In genomic region chr11:70334351-70334995, GRCh38 we compare ENCODE assay signal across 18 cellular contexts.
DNase-seq lines count a peak whose midpoint lies in the region; ATAC-seq, FAIRE-seq and TF ChIP-seq lines count a peak whose summit lies in the region.
"Had no signal": no experiment of that assay in that cellular context is flagged by ENCODE, and none has a peak within 500 bp of the region (broad histone marks: within the 10 kb centered on the region; RNA-seq: fewer than 3 reads in every experiment).

No MANE protein-coding gene starts in this region.

- no peaks in the 10 kb centered on the region for H3K4me1 ChIP-seq in GM23338 (ENCODE audit: insufficient read depth)
- peaks cover 0 to 10% (median 0%) of the 10 kb centered on the region in 9 donors for H3K4me1 ChIP-seq in heart right ventricle
- no peaks in the 10 kb centered on the region for H3K4me1 ChIP-seq in small intestine (ENCODE audit: control insufficient read depth in 2 of 2, insufficient read depth in 1 of 2, low read depth in 1 of 2, low read length in 1 of 2)
- H3K4me1 ChIP-seq: BE2C, Caco-2 had no signal

- no peaks in the 10 kb centered on the region for H3K4me1 Mint-ChIP-seq in GM23338
- H3K4me1 Mint-ChIP-seq in brain = no peaks in the 10 kb centered on the region
- no peaks in the 10 kb centered on the region for H3K4me1 Mint-ChIP-seq in activated CD4-positive, alpha-beta memory T cell treated with anti-CD3 and anti-CD28 coated beads for 36 hours (ENCODE audit: low read depth)

- H3K9me3 Mint-ChIP-seq in GM23338 = no peaks in the 10 kb centered on the region
- H3K9me3 Mint-ChIP-seq in brain = no peaks in the 10 kb centered on the region
- H3K9me3 Mint-ChIP-seq in activated CD4-positive, alpha-beta memory T cell treated with anti-CD3 and anti-CD28 coated beads for 36 hours = no peaks in the 10 kb centered on the region
- H3K9me3 Mint-ChIP-seq: CD8-positive, alpha-beta T cell had no signal

- POLR2A ChIA-PET in activated CD4-positive, alpha-beta memory T cell treated with anti-CD3 and anti-CD28 coated beads for 36 hours (lab: Charles Lee) = no interaction called here

- no peak overlapping the region for H2AFZ ChIP-seq in GM23338

- FAIRE-seq in small intestine (lab: Jason Lieb, UNC) = no peak
- FAIRE-seq: A204.1, GM12892, GM19239 had no signal

- no peaks in the 10 kb centered on the region for H3K9me2 ChIP-seq in GM23338 (ENCODE audit: insufficient read depth)

- 0 out of 2 replicates have a peak overlapping the region, but pooled peaks have one; percentile 8 for H3K27ac Mint-ChIP-seq in GM23338
- peak overlapping the region in 3 of 5 experiments; percentile 54 to 60 (median 59) for H3K27ac Mint-ChIP-seq in brain
- no peak overlapping the region for H3K27ac Mint-ChIP-seq in activated CD4-positive, alpha-beta memory T cell treated with anti-CD3 and anti-CD28 coated beads for 36 hours
- H3K27ac Mint-ChIP-seq: CD8-positive, alpha-beta T cell had no signal

- H3K4me3 ChIP-seq in GM23338 = no peak overlapping the region
- H3K4me3 ChIP-seq in heart right ventricle = no peak overlapping the region
- H3K4me3 ChIP-seq in small intestine (ENCODE audit: low read depth in 1 of 2, low read length in 2 of 2) = no peak overlapping the region

- no peaks in the 10 kb centered on the region for H3F3A ChIP-seq in GM23338 (replicated peaks; ENCODE audit: low read depth)

- H3K36me3 Mint-ChIP-seq in GM23338 (ENCODE audit: low read depth) (peaks cover 87% of the 10 kb centered on the region), brain (peaks cover 73% of the 10 kb centered on the region)
- H3K36me3 Mint-ChIP-seq in activated CD4-positive, alpha-beta memory T cell treated with anti-CD3 and anti-CD28 coated beads for 36 hours = peaks cover 53% of the 10 kb centered on the region

- peaks cover 2% of the 10 kb centered on the region; the same call in 1 of the 2 replicates for H4K20me1 ChIP-seq in GM23338 (replicated peaks; ENCODE audit: insufficient read depth)

- H3K79me2 ChIP-seq in GM23338 (replicated peaks; ENCODE audit: insufficient read depth) = no peaks in the 10 kb centered on the region

- CTCF ChIA-PET in activated CD4-positive, alpha-beta memory T cell treated with anti-CD3 and anti-CD28 coated beads for 36 hours (lab: Charles Lee) = no interaction called here

- H3K27me3 Mint-ChIP-seq in GM23338 (ENCODE audit: insufficient read depth, low read depth, poor library complexity) (no peaks in the 10 kb centered on the region), brain (no peaks in the 10 kb centered on the region)
- H3K27me3 Mint-ChIP-seq in activated CD4-positive, alpha-beta memory T cell treated with anti-CD3 and anti-CD28 coated beads for 36 hours = no peaks in the 10 kb centered on the region

- H3K4me3 Mint-ChIP-seq in GM23338 (no peak overlapping the region), brain (no peak overlapping the region)
- H3K4me3 Mint-ChIP-seq in activated CD4-positive, alpha-beta memory T cell treated with anti-CD3 and anti-CD28 coated beads for 36 hours = no peak overlapping the region
- H3K4me3 Mint-ChIP-seq: CD8-positive, alpha-beta T cell had no signal

- DNase-seq in GM23338 (ENCODE audit: low spot score) = no peak
- DNase-seq in foreskin melanocyte = peak; percentile 22
- no peak for DNase-seq in heart right ventricle
- DNase-seq in activated CD4-positive, alpha-beta memory T cell treated with anti-CD3 and anti-CD28 coated beads for 36 hours = no peak
- DNase-seq in small intestine = no peak
- DNase-seq: BE2C; Caco-2; CD8-positive, alpha-beta T cell; DND-41; GDM1 had no signal

- ATAC-seq in GM23338 = no peak
- no peak for ATAC-seq in heart right ventricle
- ATAC-seq: CD8-positive, alpha-beta T cell; HCT116 had no signal

- H3K27ac ChIP-seq in GM23338 (ENCODE audit: low read depth) (no peak overlapping the region), temporal lobe (ENCODE audit: low read depth, low read length) (peak overlapping the region; percentile 34), heart right ventricle (no peak overlapping the region), small intestine (ENCODE audit: low read depth in 1 of 2, low read length in 1 of 2) (no peak overlapping the region)
- H3K27ac ChIP-seq: C4-2B, HL-60 had no signal

- H3K4me2 ChIP-seq in GM23338 = no peak overlapping the region

- no peaks in the 10 kb centered on the region for H3K27me3 ChIP-seq in GM23338 (ENCODE audit: insufficient read depth)
- H3K27me3 ChIP-seq in heart right ventricle = no peaks in the 10 kb centered on the region
- H3K27me3 ChIP-seq in small intestine (ENCODE audit: control insufficient read depth in 2 of 2, insufficient read depth in 2 of 2, low read length in 2 of 2) = no peaks in the 10 kb centered on the region
- H3K27me3 ChIP-seq: BE2C had no signal

- TF ChIP-seq CTCF in GM23338 (conservative IDR thresholded peaks at IDR 0.05; ENCODE audit: low read depth in 2 of 2) = no peak
- TF ChIP-seq CTCF in brain (conservative IDR thresholded peaks at IDR 0.05) = no peak
- TF ChIP-seq CTCF in heart right ventricle (IDR thresholded peaks at IDR 0.05) = no peak

- 94 to 95% methylated on average over 16 of the region's 16 CpGs for WGBS in heart right ventricle, 2 donors
- 96 to 98% (median 96%) methylated on average over 16 of the region's 16 CpGs for WGBS in small intestine, 3 donors

- peaks cover 88% of the 10 kb centered on the region for H3K36me3 ChIP-seq in GM23338 (ENCODE audit: insufficient read depth)
- H3K36me3 ChIP-seq in heart right ventricle = peaks cover 0 to 100% (median 87%) of the 10 kb centered on the region in 9 donors
- H3K36me3 ChIP-seq in small intestine (ENCODE audit: control insufficient read depth in 2 of 2, insufficient read depth in 2 of 2, low read length in 2 of 2) = peaks cover 25 to 37% of the 10 kb centered on the region in 2 donors

- intact Hi-C loops in heart right ventricle (cut with DNase I) = no loop called here
- intact Hi-C loops in activated CD4-positive, alpha-beta memory T cell treated with anti-CD3 and anti-CD28 coated beads for 36 hours (cut with micrococcal nuclease) = no loop called here

- no peaks in the 10 kb centered on the region for H3K9me3 ChIP-seq in heart right ventricle
- no peaks in the 10 kb centered on the region for H3K9me3 ChIP-seq in small intestine (ENCODE audit: control insufficient read depth, low read depth)
- H3K9me3 ChIP-seq: BE2C, Caco-2 had no signal

TF ChIP-seq in GM23338, 12 proteins besides CTCF, POLR2A, EP300 and RAD21 (continues in another document):
- TF ChIP-seq STAT1 (IDR thresholded peaks at IDR 0.05; ENCODE audit: unreplicated experiment) (no peak), POLR2AphosphoS5 (IDR thresholded peaks at IDR 0.05; ENCODE audit: low read depth) (no peak), NANOG (IDR thresholded peaks at IDR 0.05; ENCODE audit: borderline replicate concordance) (no peak), CREB1 (CRISPR knock-in tag; IDR thresholded peaks at IDR 0.05; ENCODE audit: low read depth) (no peak), EZH2phosphoT487 (IDR thresholded peaks at IDR 0.05; ENCODE audit: unreplicated experiment) (no peak), ZNF114 (CRISPR knock-in tag; IDR thresholded peaks at IDR 0.05) (no peak), JUNB (IDR thresholded peaks at IDR 0.05; ENCODE audit: unreplicated experiment) (no peak), ZNF331 (CRISPR knock-in tag; IDR thresholded peaks at IDR 0.05; ENCODE audit: low read depth) (no peak)
- TF ChIP-seq, protein P1, sequence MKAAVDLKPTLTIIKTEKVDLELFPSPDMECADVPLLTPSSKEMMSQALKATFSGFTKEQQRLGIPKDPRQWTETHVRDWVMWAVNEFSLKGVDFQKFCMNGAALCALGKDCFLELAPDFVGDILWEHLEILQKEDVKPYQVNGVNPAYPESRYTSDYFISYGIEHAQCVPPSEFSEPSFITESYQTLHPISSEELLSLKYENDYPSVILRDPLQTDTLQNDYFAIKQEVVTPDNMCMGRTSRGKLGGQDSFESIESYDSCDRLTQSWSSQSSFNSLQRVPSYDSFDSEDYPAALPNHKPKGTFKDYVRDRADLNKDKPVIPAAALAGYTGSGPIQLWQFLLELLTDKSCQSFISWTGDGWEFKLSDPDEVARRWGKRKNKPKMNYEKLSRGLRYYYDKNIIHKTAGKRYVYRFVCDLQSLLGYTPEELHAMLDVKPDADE (IDR thresholded peaks at IDR 0.05) = no peak
